19 cellular contexts compared by ENCODE assay signal in genomic region chr7:117427258-117427701, GRCh38. TPM values are rescaled to one million over a fixed set of nuclear protein-coding genes. Genes with fewer than 3 reads are reported as not detected.
DNase-seq lines count a peak whose midpoint lies in the region; ATAC-seq, FAIRE-seq and TF ChIP-seq lines count a peak whose summit lies in the region.
"Had no signal": no experiment of that assay in that cellular context is flagged by ENCODE, and none has a peak within 500 bp of the region (broad histone marks: within the 10 kb centered on the region; RNA-seq: fewer than 3 reads in every experiment).

Gene ASZ1, minus strand, starts transcription at chr7:117427493. Its CDS starts 33 bp downstream, at chr7:117427460.

- POLR2A ChIA-PET in K562 (lab: Yijun Ruan, JAX) = no interaction called here

- H2BK12ac ChIP-seq in neuronal stem cell (ENCODE audit: low read length) = no peak within 1 kb of the TSS

- H2BK120ac ChIP-seq in neuronal stem cell (ENCODE audit: low read depth, low read length) = no peak within 1 kb of the TSS

- H3K36me3 Mint-ChIP-seq in activated T-helper 1 cell treated with anti-CD3 and anti-CD28 coated beads, Interleukin-12 subunit alpha, Interleukin-12 subunit beta, Interleukin-2, Interleukin-4 antibody, amounts not matched to agents 30 ng/mL and 10 ng/mL and 1 ng/mL, durations not matched to agents 14 hours and 24 hours and 36 hours (ENCODE audit: low read depth) = no peaks in the 10 kb centered on the region
- H3K36me3 Mint-ChIP-seq: CD8-positive, alpha-beta T cell had no signal

- H3K36me3 ChIP-seq in K562 (ENCODE audit: control insufficient read depth, insufficient read depth, low read length) (no peaks in the 10 kb centered on the region), neuronal stem cell (replicated peaks in 1 of 2; ENCODE audit: control insufficient read depth in 2 of 2, insufficient read depth in 2 of 2, low read length in 2 of 2) (no peaks in the 10 kb centered on the region), testis (ENCODE audit: low read depth, missing control alignments) (no peaks in the 10 kb centered on the region)
- H3K36me3 ChIP-seq: BLaER1, HAP-1 had no signal

- no peak within 1 kb of the TSS for H4K8ac ChIP-seq in neuronal stem cell (ENCODE audit: low read depth, low read length)

- no peak within 1 kb of the TSS for H3K23ac ChIP-seq in neuronal stem cell (ENCODE audit: low read depth, low read length, poor library complexity)

- no peak for TF ChIP-seq EP300 in K562 (IDR thresholded peaks at IDR 0.05; ENCODE audit: low read length)

- no peak for FAIRE-seq in K562 (lab: Jason Lieb, UNC)
- FAIRE-seq in frontal cortex (lab: Jason Lieb, UNC) = no peak

- DNase-seq in ELF-1 (ENCODE audit: low read depth, low spot score) (peak; percentile 23), K562 (ENCODE audit: extremely low read depth in 1 of 4, low spot score in 3 of 4) (peak; percentile 20 to 48 (median 34)), neuronal stem cell (ENCODE audit: low spot score) (no peak), testis (peak; percentile 72), C1 segment of cervical spinal cord (lab: John Stamatoyannopoulos, UW) (no peak), GDM1 (lab: John Stamatoyannopoulos, UW) (no peak), frontal cortex (ENCODE audit: low spot score in 2 of 2) (no peak)
- no peak for DNase-seq in activated T-helper 1 cell treated with anti-CD3 and anti-CD28 coated beads, Interleukin-12 subunit alpha, Interleukin-12 subunit beta, Interleukin-2, Interleukin-4 antibody, amounts not matched to agents 30 ng/mL and 10 ng/mL and 1 ng/mL, durations not matched to agents 14 hours and 24 hours and 36 hours (ENCODE audit: low spot score)
- DNase-seq: 8988T; Calu3; CD8-positive, alpha-beta T cell; DMS79 treated with DMSO at 0.1 percent for 48 hours; GOT3 had no signal

- no peaks in the 10 kb centered on the region for H3K9me3 ChIP-seq in K562 (replicated peaks; ENCODE audit: control insufficient read depth, insufficient read depth, low read depth, low read length)
- peaks cover 0 to 3% of the 10 kb centered on the region in 2 donors for H3K9me3 ChIP-seq in neuronal stem cell (replicated peaks in 1 of 2; ENCODE audit: control insufficient read depth in 2 of 2, insufficient read depth in 1 of 2, low read depth in 1 of 2, low read length in 2 of 2)
- no peaks in the 10 kb centered on the region for H3K9me3 ChIP-seq in testis
- H3K9me3 ChIP-seq: HAP-1 had no signal

- no peak within 1 kb of the TSS for H2BK5ac ChIP-seq in neuronal stem cell (ENCODE audit: low read length)

- ATAC-seq in K562 = peak; percentile 93
- ATAC-seq: CD8-positive, alpha-beta T cell had no signal

- H3K27ac ChIP-seq in K562 (ENCODE audit: extremely low read depth, low read depth, low read length) (no peak within 1 kb of the TSS), neuronal stem cell (replicated peaks; ENCODE audit: low read length) (no peak within 1 kb of the TSS), testis (peak within 1 kb of the TSS in 1 of 2 donors; percentile 45)
- H3K27ac ChIP-seq: BLaER1, HL-60 had no signal

- H3K9ac ChIP-seq in K562 (ENCODE audit: insufficient read depth in 1 of 2, low read depth in 2 of 2, low read length in 2 of 2) = no peak within 1 kb of the TSS
- no peak within 1 kb of the TSS for H3K9ac ChIP-seq in neuronal stem cell (ENCODE audit: low read depth, low read length, poor library complexity)
- H3K9ac ChIP-seq: BLaER1 had no signal

- no peak within 1 kb of the TSS for H2AK5ac ChIP-seq in neuronal stem cell (ENCODE audit: low read depth, low read length)

- no peaks in the 10 kb centered on the region for H3K79me1 ChIP-seq in neuronal stem cell (ENCODE audit: low read depth, low read length)

- no peak for TF ChIP-seq POLR2A in K562 (conservative IDR thresholded peaks at IDR 0.05)
- TF ChIP-seq POLR2A in testis (IDR thresholded peaks at IDR 0.05) = no peak

- H2BK15ac ChIP-seq in neuronal stem cell (ENCODE audit: low read length) = no peak within 1 kb of the TSS

- no peak within 1 kb of the TSS for H3K14ac ChIP-seq in neuronal stem cell (ENCODE audit: low read length)

- WGBS in K562 (ENCODE audit: insufficient coverage, low coverage, missing lambda C conversion rate) = 15% methylated on average over 41 of the region's 41 CpGs
- no CpG with 5 or more reads among the region's 41 CpGs for WGBS in neuronal stem cell (ENCODE audit: extremely low coverage in 2 of 2, insufficient read length in 2 of 2, insufficient replicate concordance in 1 of 2), 2 donors
- 67 to 72% methylated on average over 36 to 41 of the region's 41 CpGs for WGBS in testis, 2 donors

- H3K4me1 ChIP-seq in K562 (replicated peaks in 1 of 2; ENCODE audit: control insufficient read depth in 2 of 2, insufficient read depth in 2 of 2, low read length in 2 of 2) = peaks cover 0 to 7% of the 10 kb centered on the region in 2 experiments; a peak in 2 of 5 replicates
- peaks cover 0 to 2% of the 10 kb centered on the region in 2 donors for H3K4me1 ChIP-seq in neuronal stem cell (ENCODE audit: control insufficient read depth in 2 of 2, insufficient read depth in 1 of 2, low read depth in 1 of 2, low read length in 2 of 2)
- H3K4me1 ChIP-seq in testis = no peaks in the 10 kb centered on the region
- H3K4me1 ChIP-seq: BLaER1, HAP-1 had no signal

- intact Hi-C loops in K562 (cut with micrococcal nuclease) (no loop called here), testis (cut with DNase I; ENCODE audit: low total_unique reads) (no loop called here)
- intact Hi-C loops in activated T-helper 1 cell treated with anti-CD3 and anti-CD28 coated beads, Interleukin-12 subunit alpha, Interleukin-12 subunit beta, Interleukin-2, Interleukin-4 antibody, amounts not matched to agents 30 ng/mL and 10 ng/mL and 1 ng/mL, durations not matched to agents 14 hours and 24 hours and 36 hours (cut with micrococcal nuclease) = no loop called here

- H3K79me2 ChIP-seq in K562 (ENCODE audit: control insufficient read depth, insufficient read depth, low read length) = no peaks in the 10 kb centered on the region

- no peak for TF ChIP-seq CTCF in K562 (IDR thresholded peaks at IDR 0.05 in 2 of 3, conservative IDR thresholded peaks at IDR 0.05 in 1 of 3; ENCODE audit: insufficient read depth in 2 of 3, low read depth in 1 of 3, low read length in 3 of 3)
- no peak for TF ChIP-seq CTCF in testis (IDR thresholded peaks at IDR 0.05)

- H3K4me2 ChIP-seq in K562 (ENCODE audit: insufficient read depth, low read length) (peak within 1 kb of the TSS; percentile 3; the same call in 1 of the 2 replicates), neuronal stem cell (ENCODE audit: insufficient read depth, low read length, poor library complexity, severe bottlenecking) (no peak within 1 kb of the TSS)
- H3K4me2 ChIP-seq: BLaER1 had no signal

- no peak for TF ChIP-seq RAD21 in K562 (CRISPR knock-in tag; conservative IDR thresholded peaks at IDR 0.05 in 1 of 2, IDR thresholded peaks at IDR 0.05 in 1 of 2)

- no peak within 1 kb of the TSS for H3K4me3 Mint-ChIP-seq in activated T-helper 1 cell treated with anti-CD3 and anti-CD28 coated beads, Interleukin-12 subunit alpha, Interleukin-12 subunit beta, Interleukin-2, Interleukin-4 antibody, amounts not matched to agents 30 ng/mL and 10 ng/mL and 1 ng/mL, durations not matched to agents 14 hours and 24 hours and 36 hours
- H3K4me3 Mint-ChIP-seq: CD8-positive, alpha-beta T cell had no signal

- no peaks in the 10 kb centered on the region for H4K20me1 ChIP-seq in K562 (replicated peaks; ENCODE audit: control insufficient read depth, insufficient read depth, low read length)
- H4K20me1 ChIP-seq: BLaER1 had no signal

- H3K4me3 ChIP-seq in K562 (no peak within 1 kb of the TSS), neuronal stem cell (ENCODE audit: low read length in 2 of 2) (no peak within 1 kb of the TSS), testis (peak within 1 kb of the TSS; percentile 29 to 42)
- H3K4me3 ChIP-seq: BLaER1, HAP-1 had no signal

- no peak within 1 kb of the TSS for H4K91ac ChIP-seq in neuronal stem cell (ENCODE audit: low read depth, low read length, poor library complexity)

- peaks cover 1% of the 10 kb centered on the region for H3K27me3 Mint-ChIP-seq in activated T-helper 1 cell treated with anti-CD3 and anti-CD28 coated beads, Interleukin-12 subunit alpha, Interleukin-12 subunit beta, Interleukin-2, Interleukin-4 antibody, amounts not matched to agents 30 ng/mL and 10 ng/mL and 1 ng/mL, durations not matched to agents 14 hours and 24 hours and 36 hours (ENCODE audit: insufficient read depth)

- peaks cover 0 to 13% of the 10 kb centered on the region in 2 experiments; a peak in 1 of 5 replicates for H3K27me3 ChIP-seq in K562 (ENCODE audit: control insufficient read depth in 2 of 2, insufficient read depth in 2 of 2, low read length in 2 of 2)
- H3K27me3 ChIP-seq in neuronal stem cell (ENCODE audit: control insufficient read depth in 3 of 3, insufficient read depth in 3 of 3, low read depth in 1 of 3, low read length in 3 of 3) = no peaks in the 10 kb centered on the region
- H3K27me3 ChIP-seq in testis = no peaks in the 10 kb centered on the region
- H3K27me3 ChIP-seq: BLaER1 had no signal

- no TSS peak for BruUV-seq in K562 (replicated peaks; lab: Mats Ljungman, UMichigan)

- in situ Hi-C loops in K562 (cut with MboI) = no loop called here

- no peaks in the 10 kb centered on the region for H3K9me1 ChIP-seq in K562 (ENCODE audit: control insufficient read depth, insufficient read depth, low read length)

- H3K18ac ChIP-seq in neuronal stem cell (ENCODE audit: low read length) = peak within 1 kb of the TSS; percentile 18

- H3K4ac ChIP-seq in neuronal stem cell (ENCODE audit: low read length) = no peak within 1 kb of the TSS

- H3K4me1 Mint-ChIP-seq in activated T-helper 1 cell treated with anti-CD3 and anti-CD28 coated beads, Interleukin-12 subunit alpha, Interleukin-12 subunit beta, Interleukin-2, Interleukin-4 antibody, amounts not matched to agents 30 ng/mL and 10 ng/mL and 1 ng/mL, durations not matched to agents 14 hours and 24 hours and 36 hours (ENCODE audit: low read depth) = no peaks in the 10 kb centered on the region

- H3K27ac Mint-ChIP-seq in activated T-helper 1 cell treated with anti-CD3 and anti-CD28 coated beads, Interleukin-12 subunit alpha, Interleukin-12 subunit beta, Interleukin-2, Interleukin-4 antibody, amounts not matched to agents 30 ng/mL and 10 ng/mL and 1 ng/mL, durations not matched to agents 14 hours and 24 hours and 36 hours = no peak within 1 kb of the TSS
- H3K27ac Mint-ChIP-seq: CD8-positive, alpha-beta T cell had no signal

- no peaks in the 10 kb centered on the region for H3K9me3 Mint-ChIP-seq in activated T-helper 1 cell treated with anti-CD3 and anti-CD28 coated beads, Interleukin-12 subunit alpha, Interleukin-12 subunit beta, Interleukin-2, Interleukin-4 antibody, amounts not matched to agents 30 ng/mL and 10 ng/mL and 1 ng/mL, durations not matched to agents 14 hours and 24 hours and 36 hours
- H3K9me3 Mint-ChIP-seq: CD8-positive, alpha-beta T cell had no signal

- CTCF ChIA-PET in K562 (lab: Yijun Ruan, JAX; ENCODE audit: low intra/inter-chr PET ratio) = no interaction called here

- H2AFZ ChIP-seq in K562 (ENCODE audit: low read depth, low read length) (peak within 1 kb of the TSS; percentile 12; the same call in 1 of the 2 replicates), neuronal stem cell (ENCODE audit: low read length) (no peak within 1 kb of the TSS)

RNA-seq across cellular contexts. Expression of gene ASZ1, which starts in this region (rescaled TPM):
- total RNA-seq in K562 (2011; cell fraction: chromatin; rRNA removed; ENCODE audit: low replicate concordance) = not detected in 2 replicates
- not detected in 2 replicates for total RNA-seq in K562 (2011; cell fraction: nucleolus; rRNA removed)
- not detected in 2 replicates for total RNA-seq in K562 (2011; cell fraction: nucleoplasm; rRNA removed)
- total RNA-seq in K562 (2014; rRNA removed) = 0.16 TPM in 1 of 2 replicates, not detected in the other
- not detected in 2 replicates for total RNA-seq in K562 (2014; rRNA removed; fragmentation: Illumina TruSeq; extraction: Trizol)
- not detected in 2 replicates for total RNA-seq in K562 (2015; rRNA removed; fragmentation: Illumina TruSeq; extraction: Trizol)
- total RNA-seq in K562 (2021) = not detected in 2 replicates
- not detected in 2 replicates for polyA plus RNA-seq in K562 (2011; rRNA removed)
- not detected in 2 replicates for polyA plus RNA-seq in K562 (2011; cell fraction: cytosol; rRNA removed)
- polyA plus RNA-seq in K562 (2011; cell fraction: nucleus; rRNA removed) = not detected in 2 replicates
- 0.04 TPM in 1 of 2 replicates, not detected in the other for polyA plus RNA-seq in K562 (2012)
- polyA plus RNA-seq in K562 (2014; fragmentation: Illumina TruSeq; extraction: Trizol) = not detected in 2 replicates
- polyA plus RNA-seq in K562 (2014; fragmentation: Nextera tagmentation; extraction: Ambion mirVana) = not detected
- not detected in 2 replicates for polyA plus RNA-seq in K562 (2014; rRNA removed)
- polyA minus RNA-seq in K562 (2011; rRNA and poly(A)+ RNA removed) = not detected in 2 replicates
- polyA minus RNA-seq in K562 (2011; cell fraction: cytosol; rRNA and poly(A)+ RNA removed) = not detected in 2 replicates
- polyA minus RNA-seq in K562 (2011; cell fraction: nucleus; rRNA and poly(A)+ RNA removed) = not detected in 2 replicates
- polyA plus RNA-seq in neuronal stem cell (2013, experiment 1 of 2) = not detected
- polyA plus RNA-seq in neuronal stem cell (2013, experiment 2 of 2) = not detected
- total RNA-seq in testis = 10 to 100 TPM; 18.1 to 27.6 TPM
- polyA plus RNA-seq in testis (ENCODE audit: insufficient read depth, low read depth, low replicate concordance) = 18.4 TPM
- total RNA-seq in frontal cortex = not detected
- not detected in 2 replicates for total RNA-seq in activated T-helper 1 cell treated with anti-CD3 and anti-CD28 coated beads, Interleukin-12 subunit alpha, Interleukin-12 subunit beta, Interleukin-2, Interleukin-4 antibody, amounts not matched to agents 30 ng/mL and 10 ng/mL and 1 ng/mL, durations not matched to agents 14 hours and 24 hours and 36 hours
- total RNA-seq: A673; Calu3; CD8-positive, alpha-beta T cell; G401; HT1080 had no signal

Comparison
In these comparisons a context has a peak if more than half of its experiments do, and no peak if none do; other contexts are left out.
1. RNA of gene ASZ1 (total RNA-seq): 18.1 to 27.6 TPM in testis; 0.16 TPM in K562, not detected in frontal cortex (single experiment) and not detected in activated T-helper 1 cell treated with anti-CD3 and anti-CD28 coated beads, Interleukin-12 subunit alpha, Interleukin-12 subunit beta, Interleukin-2, Interleukin-4 antibody, amounts not matched to agents 30 ng/mL and 10 ng/mL and 1 ng/mL, durations not matched to agents 14 hours and 24 hours and 36 hours; every median in the first group is over 10 times any median in the second.
2. RNA of gene ASZ1 (polyA plus RNA-seq): 18.4 TPM in testis (single experiment); 0.04 TPM in K562; every median in the first group is over 10 times any median in the second.
3. Peak in DNase-seq, ATAC-seq and H3K4me2 ChIP-seq in K562; RNA of the gene not detected or under 1 TPM.
4. DNase-seq: peak in ELF-1 (single experiment) and testis (single experiment); none in neuronal stem cell (single experiment), C1 segment of cervical spinal cord (0 of 14), GDM1 (single experiment), frontal cortex (0 of 2) and activated T-helper 1 cell treated with anti-CD3 and anti-CD28 coated beads, Interleukin-12 subunit alpha, Interleukin-12 subunit beta, Interleukin-2, Interleukin-4 antibody, amounts not matched to agents 30 ng/mL and 10 ng/mL and 1 ng/mL, durations not matched to agents 14 hours and 24 hours and 36 hours (single experiment).
5. H3K4me3 ChIP-seq: peak in testis (2 of 2); none in K562 (single experiment) and neuronal stem cell (0 of 2).